Comparison of ENCODE assay signal across 7 cellular contexts in the genomic region with DNA sequence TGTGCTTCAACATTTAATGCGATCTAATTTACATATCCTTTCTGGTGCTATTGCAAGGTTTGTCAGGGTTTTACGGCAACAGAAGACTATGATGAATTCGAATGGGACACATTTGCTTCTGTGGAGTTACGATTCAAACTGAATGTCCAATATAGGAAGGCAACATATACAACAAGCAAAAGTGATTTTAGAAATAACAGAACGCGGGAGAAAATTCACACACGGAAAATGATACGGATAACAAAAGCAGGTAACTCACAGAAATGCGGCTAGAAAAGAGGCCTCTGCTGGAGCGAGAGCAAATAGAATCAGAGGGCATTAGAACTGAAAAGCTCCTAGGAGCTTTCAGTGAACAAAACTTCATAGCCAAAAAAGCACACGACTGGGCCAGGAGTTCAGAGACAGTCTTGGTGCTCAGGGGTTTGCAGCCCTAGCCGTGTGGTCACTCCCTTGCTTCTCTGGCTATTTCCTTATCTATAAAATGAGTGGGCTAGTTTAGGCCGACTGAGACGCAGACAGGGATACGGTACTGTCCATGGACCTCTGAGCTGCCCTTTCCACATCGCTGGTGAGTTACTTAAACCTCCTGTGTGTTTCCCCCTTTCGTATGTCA. TPM values are rescaled to one million over a fixed set of nuclear protein-coding genes. Genes with fewer than 3 reads are reported as not detected.
DNase-seq lines count a peak whose midpoint lies in the region; ATAC-seq and TF ChIP-seq lines count a peak whose summit lies in the region.

No MANE protein-coding gene starts in this region.

- peak overlapping the region; percentile 94 for H3K27ac ChIP-seq in HL-60 (replicated peaks)

- peak overlapping the region; percentile 97 for H3K4me3 ChIP-seq in HL-60 (replicated peaks; ENCODE audit: insufficient read depth, low read length)

- CTCF ChIA-PET in WTC11 (lab: Charles Lee) = interaction anchor here (0.8 to 2.9 kb wide), 4 partner anchors 35 to 543 kb away, joined by 3 to 13 read pairs (median 8); no protein-coding TSS in a partner anchor

- peaks cover 27% of the 10 kb centered on the region for H3K4me1 Mint-ChIP-seq in WTC11

- no peaks in the 10 kb centered on the region for H3K9me3 Mint-ChIP-seq in WTC11

- TF ChIP-seq CTCF in HL-60 (IDR thresholded peaks at IDR 0.05; ENCODE audit: insufficient read depth, low read length) (no peak), WTC11 (IDR thresholded peaks at IDR 0.05) (no peak)

- H3K4me3 Mint-ChIP-seq in WTC11 = peak overlapping the region; percentile 94

- no peaks in the 10 kb centered on the region for H3K27me3 ChIP-seq in HL-60 (ENCODE audit: insufficient read depth, poor library complexity, severe bottlenecking)

- DNase-seq in GM04503 (ENCODE audit: low read depth) = peak; percentile 39
- no peak for DNase-seq in HL-60 (ENCODE audit: low read depth in 1 of 2, low spot score in 1 of 2)
- no peak for DNase-seq in WTC11 (ENCODE audit: low spot score)
- peak; percentile 18 for DNase-seq in globus pallidus (ENCODE audit: low spot score)
- peak; percentile 20 for DNase-seq in renal cortical epithelial cell (ENCODE audit: low read depth)
- no peak for DNase-seq in pons (ENCODE audit: low spot score)

- H3K27ac Mint-ChIP-seq in WTC11 = peak overlapping the region; percentile 99

- H3K36me3 Mint-ChIP-seq in WTC11 = no peaks in the 10 kb centered on the region

- POLR2A ChIA-PET in WTC11 (lab: Charles Lee) = interaction anchor here (1.9 kb wide), 1 partner anchor 77 kb away, joined by 7 read pairs; a partner anchor contains a TSS

- no peaks in the 10 kb centered on the region for H3K27me3 Mint-ChIP-seq in WTC11 (ENCODE audit: low read depth)

- peak; percentile 38 for ATAC-seq in GM21390 (IDR thresholded peaks at IDR 0.05; ENCODE audit: unreplicated experiment)
- peak; percentile 31 for ATAC-seq in WTC11

TF ChIP-seq in WTC11, 78 proteins besides CTCF, POLR2A, EP300 and RAD21:
- TF ChIP-seq JAZF1 (CRISPR knock-in tag; IDR thresholded peaks at IDR 0.05) = no peak
- TF ChIP-seq KAT7 (CRISPR knock-in tag; IDR thresholded peaks at IDR 0.05; ENCODE audit: borderline replicate concordance) = 0 out of 2 replicates have a peak, but pooled peaks have one; percentile 3

RNA-seq across cellular contexts. Expression of a gene that starts 0.6 kb away (rescaled TPM):
- 51.3 to 69.9 TPM (median 52.4 TPM) in 3 replicates for total RNA-seq in WTC11 (2021)
- 88.2 and 165 TPM in 2 replicates for total RNA-seq in renal cortical epithelial cell

Comparison
In these comparisons a context has a peak if more than half of its experiments do, and no peak if none do; other contexts are left out.
1. DNase-seq: peak in GM04503 (single experiment), globus pallidus (single experiment) and renal cortical epithelial cell (single experiment); none in HL-60 (0 of 2), WTC11 (single experiment) and pons (single experiment).